Comparison of ENCODE assay signal across 25 cellular contexts in the genomic region with DNA sequence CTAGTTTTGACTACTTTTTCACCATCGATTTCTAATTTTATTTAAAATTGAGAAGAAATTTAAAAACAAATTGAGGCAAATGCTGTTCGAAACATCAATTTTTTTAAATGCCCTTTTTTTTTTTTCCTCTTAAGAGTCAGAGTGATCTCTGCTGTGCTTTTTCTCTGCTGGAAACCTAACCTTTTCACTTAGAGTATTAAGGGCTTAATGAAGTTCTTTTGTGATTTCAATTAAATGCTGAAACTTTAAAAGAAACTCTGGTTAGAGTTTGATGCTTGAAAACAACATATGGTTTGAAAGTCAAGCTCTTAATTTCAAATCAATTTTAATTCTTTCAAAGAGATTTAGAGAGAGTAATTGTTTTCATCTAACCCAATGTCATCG.
"Had no signal": no experiment of that assay in that cellular context is flagged by ENCODE, and none has a peak within 500 bp of the region (broad histone marks: within the 10 kb centered on the region; RNA-seq: fewer than 3 reads in every experiment).

No MANE protein-coding gene starts in this region.

- H3K36me3 ChIP-seq: MG63 had no signal

- H3K27me3 Mint-ChIP-seq: activated B cell treated with CpG ODN at 0.5 μM for 24 hours; activated CD4-positive, alpha-beta memory T cell treated with anti-CD3 and anti-CD28 coated beads for 36 hours; activated CD4-positive, alpha-beta T cell treated with anti-CD3 and anti-CD28 coated beads, Interleukin-2, amount 10 ng/mL, durations not matched to agents 24 days and 14 days; activated naive CD4-positive, alpha-beta T cell treated with anti-CD3 and anti-CD28 coated beads, Interleukin-2, amount 10 ng/mL, durations not matched to agents 7 days and 5 days; activated naive CD8-positive, alpha-beta T cell treated with anti-CD3 and anti-CD28 coated beads for 36 hours had no signal

- DNase-seq: activated B cell treated with CpG ODN at 0.5 μM for 24 hours; activated CD4-positive, alpha-beta memory T cell treated with anti-CD3 and anti-CD28 coated beads for 36 hours; activated CD4-positive, alpha-beta T cell treated with anti-CD3 and anti-CD28 coated beads for 1 hour; activated CD4-positive, alpha-beta T cell treated with anti-CD3 and anti-CD28 coated beads, Interleukin-2, amount 10 ng/mL, durations not matched to agents 24 days and 14 days; activated CD8-positive, alpha-beta memory T cell treated with anti-CD3 and anti-CD28 coated beads for 24 hours; activated gamma-delta T cell treated with Interleukin-2 at 50 U/mL for 16 hours; activated naive CD4-positive, alpha-beta T cell treated with anti-CD3 and anti-CD28 coated beads, Interleukin-2, amount 10 ng/mL, durations not matched to agents 7 days and 5 days; activated naive CD8-positive, alpha-beta T cell treated with anti-CD3 and anti-CD28 coated beads for 36 hours; activated T-cell treated with anti-CD3 and anti-CD28 coated beads, Interleukin-2, amount 50 U/mL, for 72 hours; MG63; MV-4-11; NCI-H1092 treated with DMSO at 0.1 percent for 48 hours; NCI-H1417 treated with DMSO at 0.1 percent for 48 hours; NCI-H1694; NCI-H2029 treated with DMSO at 0.1 percent for 48 hours; NCI-H345; NCI-H510A; NCI-H526 treated with DMSO at 0.1 percent for 48 hours; NCI-H82; NK-92 treated with Interleukin-12 subunit alpha and Interleukin-12 subunit beta, amount 100 ng/mL, for 24 hours; SHP77; T-helper 9 cell had no signal

- H3K36me3 Mint-ChIP-seq: activated naive CD4-positive, alpha-beta T cell treated with anti-CD3 and anti-CD28 coated beads, Interleukin-2, amount 10 ng/mL, durations not matched to agents 7 days and 5 days had no signal

- H3K9me3 ChIP-seq: MG63 had no signal

- H3K4me3 Mint-ChIP-seq: activated B cell treated with CpG ODN at 0.5 μM for 24 hours; activated CD4-positive, alpha-beta memory T cell treated with anti-CD3 and anti-CD28 coated beads for 36 hours; activated CD4-positive, alpha-beta T cell treated with anti-CD3 and anti-CD28 coated beads, Interleukin-2, amount 10 ng/mL, durations not matched to agents 24 days and 14 days; activated naive CD4-positive, alpha-beta T cell treated with anti-CD3 and anti-CD28 coated beads, Interleukin-2, amount 10 ng/mL, durations not matched to agents 7 days and 5 days; activated naive CD8-positive, alpha-beta T cell treated with anti-CD3 and anti-CD28 coated beads for 36 hours; activated T-cell treated with anti-CD3 and anti-CD28 coated beads, Interleukin-2, amount 50 U/mL, for 72 hours; T-helper 1 cell treated with Interleukin-12 subunit alpha and Interleukin-12 subunit beta and Interleukin-4 antibody, amounts not matched to agents 30 μg/mL and 1 μg/mL, for 36 hours had no signal

- H3K27me3 ChIP-seq: MG63 had no signal

- H3K27ac Mint-ChIP-seq: activated B cell treated with CpG ODN at 0.5 μM for 24 hours; activated CD4-positive, alpha-beta memory T cell treated with anti-CD3 and anti-CD28 coated beads for 36 hours; activated CD4-positive, alpha-beta T cell treated with anti-CD3 and anti-CD28 coated beads, Interleukin-2, amount 10 ng/mL, durations not matched to agents 24 days and 14 days; activated naive CD4-positive, alpha-beta T cell treated with anti-CD3 and anti-CD28 coated beads, Interleukin-2, amount 10 ng/mL, durations not matched to agents 7 days and 5 days; activated naive CD8-positive, alpha-beta T cell treated with anti-CD3 and anti-CD28 coated beads for 36 hours; activated T-cell treated with anti-CD3 and anti-CD28 coated beads, Interleukin-2, amount 50 U/mL, for 72 hours; activated T-helper 2 cell treated with anti-CD3 and anti-CD28 coated beads, Interferon-gamma antibody, Interleukin-2, Interleukin-4, amounts not matched to agents 10 μg/mL and 5 μg/mL and 100 μg/mL, durations not matched to agents 14 hours and 24 hours and 36 hours; T-helper 1 cell treated with Interleukin-12 subunit alpha and Interleukin-12 subunit beta and Interleukin-4 antibody, amounts not matched to agents 30 μg/mL and 1 μg/mL, for 36 hours had no signal

- H3K4me1 Mint-ChIP-seq: activated B cell treated with CpG ODN at 0.5 μM for 24 hours; activated CD4-positive, alpha-beta T cell treated with anti-CD3 and anti-CD28 coated beads, Interleukin-2, amount 10 ng/mL, durations not matched to agents 24 days and 14 days; activated naive CD4-positive, alpha-beta T cell treated with anti-CD3 and anti-CD28 coated beads, Interleukin-2, amount 10 ng/mL, durations not matched to agents 7 days and 5 days; activated naive CD8-positive, alpha-beta T cell treated with anti-CD3 and anti-CD28 coated beads for 36 hours had no signal

- ATAC-seq: activated T-cell treated with anti-CD3 and anti-CD28 coated beads, Interleukin-2, amount 50 U/mL, for 72 hours had no signal

- FAIRE-seq: RCC 7860 had no signal

- H3K4me3 ChIP-seq: MG63 had no signal

- H3K9me3 Mint-ChIP-seq: activated B cell treated with CpG ODN at 0.5 μM for 24 hours; activated CD4-positive, alpha-beta memory T cell treated with anti-CD3 and anti-CD28 coated beads for 36 hours; activated CD4-positive, alpha-beta T cell treated with anti-CD3 and anti-CD28 coated beads, Interleukin-2, amount 10 ng/mL, durations not matched to agents 24 days and 14 days; activated naive CD8-positive, alpha-beta T cell treated with anti-CD3 and anti-CD28 coated beads for 36 hours; activated T-cell treated with anti-CD3 and anti-CD28 coated beads, Interleukin-2, amount 50 U/mL, for 72 hours; activated T-helper 2 cell treated with anti-CD3 and anti-CD28 coated beads, Interferon-gamma antibody, Interleukin-2, Interleukin-4, amounts not matched to agents 10 μg/mL and 5 μg/mL and 100 μg/mL, durations not matched to agents 14 hours and 24 hours and 36 hours; T-helper 1 cell treated with Interleukin-12 subunit alpha and Interleukin-12 subunit beta and Interleukin-4 antibody, amounts not matched to agents 30 μg/mL and 1 μg/mL, for 36 hours had no signal
